16 cellular contexts compared by ENCODE assay signal in genomic region chr10:73131295-73131694, GRCh38. TPM values are rescaled to one million over a fixed set of nuclear protein-coding genes. Genes with fewer than 3 reads are reported as not detected.
DNase-seq lines count a peak whose midpoint lies in the region; ATAC-seq and TF ChIP-seq lines count a peak whose summit lies in the region.
"Had no signal": no experiment of that assay in that cellular context is flagged by ENCODE, and none has a peak within 500 bp of the region (broad histone marks: within the 10 kb centered on the region; RNA-seq: fewer than 3 reads in every experiment).

No MANE protein-coding gene starts in this region.

- BruUV-seq in A673 (replicated peaks; lab: Mats Ljungman, UMichigan), result no TSS peak

- H3K9me3 Mint-ChIP-seq in activated T-cell treated with anti-CD3 and anti-CD28 coated beads, Interleukin-2, amount 50 U/mL, for 4 hours, result no peaks in the 10 kb centered on the region
- H3K9me3 Mint-ChIP-seq: neural crest cell had no signal

- peaks cover 62% of the 10 kb centered on the region for H3K36me3 ChIP-seq in A673 (ENCODE audit: insufficient read depth, low read length, poor library complexity, severe bottlenecking)

- POLR2A ChIA-PET in A673 (lab: Charles Lee; ENCODE audit: low non-redundant PET), result interaction anchor here (0.5 kb wide), 1 partner anchor 114 kb away, joined by 15 read pairs; no protein-coding TSS in a partner anchor

- no peak overlapping the region for H3K4me3 Mint-ChIP-seq in activated T-cell treated with anti-CD3 and anti-CD28 coated beads, Interleukin-2, amount 50 U/mL, for 4 hours
- H3K4me3 Mint-ChIP-seq: neural crest cell had no signal

- H3K27ac ChIP-seq in A673 (ENCODE audit: low read depth, low read length, poor library complexity, severe bottlenecking), result no peak overlapping the region

- H3K4me1 Mint-ChIP-seq in activated T-cell treated with anti-CD3 and anti-CD28 coated beads, Interleukin-2, amount 50 U/mL, for 4 hours (ENCODE audit: low read depth), result no peaks in the 10 kb centered on the region
- H3K4me1 Mint-ChIP-seq: neural crest cell had no signal

- ATAC-seq in GM21717 (IDR thresholded peaks at IDR 0.05; ENCODE audit: unreplicated experiment), result no peak
- ATAC-seq in HG03469 (IDR thresholded peaks at IDR 0.05; ENCODE audit: unreplicated experiment), result no peak
- no peak for ATAC-seq in activated T-cell treated with anti-CD3 and anti-CD28 coated beads, Interleukin-2, amount 50 U/mL, for 4 hours
- ATAC-seq: activated CD4-positive, CD25-positive, alpha-beta regulatory T cell treated with anti-CD3 and anti-CD28 coated beads, Interleukin-2, amount 50 U/mL, for 24 hours; HCT116 had no signal

- peaks cover 9% of the 10 kb centered on the region for H3K4me1 ChIP-seq in A673 (ENCODE audit: insufficient read depth, low read length, poor library complexity, severe bottlenecking)

- intact Hi-C loops in A673 (cut with micrococcal nuclease; ENCODE audit: unreplicated experiment), result no loop called here

- peaks cover 36% of the 10 kb centered on the region for H3K36me3 Mint-ChIP-seq in activated T-cell treated with anti-CD3 and anti-CD28 coated beads, Interleukin-2, amount 50 U/mL, for 4 hours (ENCODE audit: insufficient read depth)

- no peak for TF ChIP-seq CTCF in A673 (conservative IDR thresholded peaks at IDR 0.05; ENCODE audit: low read depth, low read length)

- no peak overlapping the region for H3K4me3 ChIP-seq in A673 (ENCODE audit: low read depth, low read length, poor library complexity, severe bottlenecking)
- H3K4me3 ChIP-seq: MG63 had no signal

- no peaks in the 10 kb centered on the region for H3K27me3 ChIP-seq in A673 (replicated peaks; ENCODE audit: insufficient read depth, low read depth, low read length, poor library complexity)
- H3K27me3 ChIP-seq: MG63 had no signal

- DNase-seq in A673 (ENCODE audit: low spot score) (peak; percentile 64), M059J (ENCODE audit: low read depth) (peak; percentile 86), T1000 (lab: John Stamatoyannopoulos, UW) (peak; percentile 7), foreskin melanocyte (peak; percentile 86)
- DNase-seq in stimulated activated CD4-positive, alpha-beta T cell treated with anti-CD3 and anti-CD28 coated beads, Interleukin-2, amount 100 ng/mL, for 48 hours, result no peak
- DNase-seq in activated T-cell treated with anti-CD3 and anti-CD28 coated beads, Interleukin-2, amount 50 U/mL, for 4 hours, result no peak
- DNase-seq: Caco-2, head of caudate nucleus, MG63, NCI-H748 treated with DMSO at 0.1 percent for 48 hours, substantia nigra had no signal

- no peaks in the 10 kb centered on the region for H3K27me3 Mint-ChIP-seq in activated T-cell treated with anti-CD3 and anti-CD28 coated beads, Interleukin-2, amount 50 U/mL, for 4 hours (ENCODE audit: low read depth)

- CTCF ChIA-PET in A673 (lab: Charles Lee), result no interaction called here

- no peaks in the 10 kb centered on the region for H3K9me3 ChIP-seq in A673 (ENCODE audit: low read depth, low read length, poor library complexity, severe bottlenecking)
- H3K9me3 ChIP-seq: Caco-2, MG63 had no signal

RNA-seq across cellular contexts. Expression of gene NUDT13, which starts 21.0 kb away (rescaled TPM):
- 2.0 and 2.1 TPM in 2 replicates for total RNA-seq in A673 (2021)
- not detected in 2 replicates for total RNA-seq in M059J (2014; rRNA removed; shearing (Covaris generic))
- total RNA-seq in activated T-cell treated with anti-CD3 and anti-CD28 coated beads, Interleukin-2, amount 50 U/mL, for 4 hours, result 1 to 10 TPM in 1 of 3 donors, under 1 TPM in 2; 0.68 to 1.3 (median 0.76) TPM

RNA-seq across cellular contexts. Expression of gene P4HA1, which starts 34.6 kb away (rescaled TPM):
- total RNA-seq in A673 (2021), result 31.6 and 36.5 TPM in 2 replicates
- total RNA-seq in M059J (2014; rRNA removed; shearing (Covaris generic)), result 165 and 206 TPM in 2 replicates
- 10 to 100 TPM; 19.8 to 23.8 (median 21.5) TPM for total RNA-seq in activated T-cell treated with anti-CD3 and anti-CD28 coated beads, Interleukin-2, amount 50 U/mL, for 4 hours

RNA-seq across cellular contexts. Expression of gene ECD, which starts 36.5 kb away (rescaled TPM):
- total RNA-seq in A673 (2021), result 37.3 and 37.4 TPM in 2 replicates
- 34.4 and 34.5 TPM in 2 replicates for total RNA-seq in M059J (2014; rRNA removed; shearing (Covaris generic))
- 10 to 100 TPM; 37.4 to 38.9 (median 37.9) TPM for total RNA-seq in activated T-cell treated with anti-CD3 and anti-CD28 coated beads, Interleukin-2, amount 50 U/mL, for 4 hours

RNA-seq across cellular contexts. Expression of gene FAM149B1, which starts 36.6 kb away (rescaled TPM):
- total RNA-seq in A673 (2021), result 10.9 and 13.4 TPM in 2 replicates
- 6.8 and 10.3 TPM in 2 replicates for total RNA-seq in M059J (2014; rRNA removed; shearing (Covaris generic))
- 1 to 10 TPM; 4.2 to 6.0 (median 5.1) TPM for total RNA-seq in activated T-cell treated with anti-CD3 and anti-CD28 coated beads, Interleukin-2, amount 50 U/mL, for 4 hours

Comparison
In these comparisons a context has a peak if more than half of its experiments do, and no peak if none do; other contexts are left out.
1. DNase-seq: peak in A673 (single experiment), M059J (single experiment), T1000 (single experiment) and foreskin melanocyte (single experiment); none in stimulated activated CD4-positive, alpha-beta T cell treated with anti-CD3 and anti-CD28 coated beads, Interleukin-2, amount 100 ng/mL, for 48 hours (0 of 2) and activated T-cell treated with anti-CD3 and anti-CD28 coated beads, Interleukin-2, amount 50 U/mL, for 4 hours (single experiment).